ENCODE assay signal across 18 cellular contexts in the genomic region with DNA sequence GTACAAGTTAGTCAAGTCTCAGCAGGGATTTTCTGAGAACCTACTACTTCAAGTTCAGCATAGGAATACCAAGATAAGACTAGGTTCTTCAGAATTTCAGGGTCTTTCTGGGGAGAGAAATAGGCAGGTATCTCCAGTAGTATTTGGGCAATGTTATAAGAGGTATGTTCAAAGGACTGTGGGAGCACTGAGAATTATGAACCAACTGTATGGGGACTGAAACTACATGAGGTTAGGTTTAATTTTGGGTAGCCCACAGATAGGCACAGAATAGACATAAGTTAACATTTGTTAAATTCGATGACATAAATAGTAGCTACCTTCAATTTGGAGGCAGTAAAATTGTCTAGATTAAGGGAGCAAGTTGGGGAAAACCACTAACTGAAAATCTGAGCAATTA. TPM values are rescaled to one million over a fixed set of nuclear protein-coding genes. Genes with fewer than 3 reads are reported as not detected.
DNase-seq lines count a peak whose midpoint lies in the region; ATAC-seq and TF ChIP-seq lines count a peak whose summit lies in the region.
"Had no signal": no experiment of that assay in that cellular context is flagged by ENCODE, and none has a peak within 500 bp of the region (broad histone marks: within the 10 kb centered on the region; RNA-seq: fewer than 3 reads in every experiment).

No MANE protein-coding gene starts in this region.

- no peak for ATAC-seq in natural killer cell treated with Interleukin-12 subunit alpha and Interleukin-12 subunit beta and Interleukin-15 and Interleukin-18, amount 100 ng/mL, for 72 hours
- no peak for ATAC-seq in natural killer cell
- ATAC-seq in GM21723 (IDR thresholded peaks at IDR 0.05; ENCODE audit: unreplicated experiment) = peak; percentile 24
- peak; percentile 44 for ATAC-seq in activated T-helper 17 cell treated with anti-CD3 and anti-CD28 coated beads, Interleukin-2, amount 50 U/mL, for 72 hours (replicated peaks)
- no peak for ATAC-seq in stimulated activated naive B cell treated with anti-CD40 and anti-IgM and Interleukin-4, amounts not matched to agents 10 μg/mL and 1 μg/mL and 100 μg/mL, for 72 hours (replicated peaks)

- H3K9me3 Mint-ChIP-seq in natural killer cell treated with Interleukin-12 subunit alpha and Interleukin-12 subunit beta and Interleukin-15 and Interleukin-18, amount 100 ng/mL, for 72 hours = no peaks in the 10 kb centered on the region
- H3K9me3 Mint-ChIP-seq in natural killer cell = no peaks in the 10 kb centered on the region
- H3K9me3 Mint-ChIP-seq in activated T-helper 17 cell treated with anti-CD3 and anti-CD28 coated beads, Interleukin-2, amount 50 U/mL, for 72 hours = no peaks in the 10 kb centered on the region
- H3K9me3 Mint-ChIP-seq in stimulated activated naive B cell treated with anti-CD40 and anti-IgM and Interleukin-4, amounts not matched to agents 10 μg/mL and 1 μg/mL and 100 μg/mL, for 72 hours = no peaks in the 10 kb centered on the region
- H3K9me3 Mint-ChIP-seq: CD4-positive, CD25-positive, alpha-beta regulatory T cell had no signal

- H3K4me1 Mint-ChIP-seq in natural killer cell treated with Interleukin-12 subunit alpha and Interleukin-12 subunit beta and Interleukin-15 and Interleukin-18, amount 100 ng/mL, for 72 hours (ENCODE audit: low read depth in 2 of 2) = peaks cover 22 to 38% of the 10 kb centered on the region in 2 donors
- H3K4me1 Mint-ChIP-seq in natural killer cell = peaks cover 0 to 7% of the 10 kb centered on the region in 2 donors
- peaks cover 24% of the 10 kb centered on the region for H3K4me1 Mint-ChIP-seq in activated T-helper 17 cell treated with anti-CD3 and anti-CD28 coated beads, Interleukin-2, amount 50 U/mL, for 72 hours
- peaks cover 56 to 71% of the 10 kb centered on the region in 2 donors for H3K4me1 Mint-ChIP-seq in stimulated activated naive B cell treated with anti-CD40 and anti-IgM and Interleukin-4, amounts not matched to agents 10 μg/mL and 1 μg/mL and 100 μg/mL, for 72 hours

- DNase-seq in natural killer cell treated with Interleukin-12 subunit alpha and Interleukin-12 subunit beta and Interleukin-15 and Interleukin-18, amount 100 ng/mL, for 72 hours (ENCODE audit: low spot score) = no peak
- DNase-seq in natural killer cell (no peak), osteoblast (ENCODE audit: insufficient read length, low spot score, missing footprints) (no peak), NCI-H2171 treated with DMSO at 0.1 percent for 48 hours (lab: John Stamatoyannopoulos, UW) (no peak), smooth muscle cell (lab: John Stamatoyannopoulos, UW; ENCODE audit: unreplicated experiment) (no peak)
- no peak for DNase-seq in stimulated activated naive B cell treated with anti-CD40 and anti-IgM and Interleukin-4, amounts not matched to agents 10 μg/mL and 1 μg/mL and 100 μg/mL, for 72 hours
- DNase-seq: CD4-positive, CD25-positive, alpha-beta regulatory T cell; GM23248; KG1; MG63; NCI-H1417; NCI-H1930; NCI-H2171; NCI-H774; Peyer's patch; Right ventricle myocardium superior had no signal

- no peaks in the 10 kb centered on the region for H3F3A ChIP-seq in smooth muscle cell (ENCODE audit: low read depth)

- no peaks in the 10 kb centered on the region for H3K27me3 ChIP-seq in osteoblast (ENCODE audit: insufficient read depth, low read length)
- no peaks in the 10 kb centered on the region for H3K27me3 ChIP-seq in smooth muscle cell (ENCODE audit: low read depth)
- H3K27me3 ChIP-seq: MG63, Peyer's patch had no signal

- no peaks in the 10 kb centered on the region for H3K9me3 ChIP-seq in osteoblast (ENCODE audit: low read depth, low read length)
- no peaks in the 10 kb centered on the region for H3K9me3 ChIP-seq in smooth muscle cell (replicated peaks; ENCODE audit: low read depth)
- H3K9me3 ChIP-seq: MG63, Peyer's patch had no signal

- H3K79me2 ChIP-seq in osteoblast (ENCODE audit: insufficient read depth, low read length) = no peaks in the 10 kb centered on the region
- no peaks in the 10 kb centered on the region for H3K79me2 ChIP-seq in smooth muscle cell (ENCODE audit: low read depth)

- H3K27me3 Mint-ChIP-seq in natural killer cell treated with Interleukin-12 subunit alpha and Interleukin-12 subunit beta and Interleukin-15 and Interleukin-18, amount 100 ng/mL, for 72 hours = peaks cover 4 to 7% of the 10 kb centered on the region in 2 donors
- H3K27me3 Mint-ChIP-seq in natural killer cell (ENCODE audit: low read depth in 2 of 2) = peaks cover 6 to 7% of the 10 kb centered on the region in 2 donors
- no peaks in the 10 kb centered on the region for H3K27me3 Mint-ChIP-seq in activated T-helper 17 cell treated with anti-CD3 and anti-CD28 coated beads, Interleukin-2, amount 50 U/mL, for 72 hours
- H3K27me3 Mint-ChIP-seq in stimulated activated naive B cell treated with anti-CD40 and anti-IgM and Interleukin-4, amounts not matched to agents 10 μg/mL and 1 μg/mL and 100 μg/mL, for 72 hours = no peaks in the 10 kb centered on the region
- H3K27me3 Mint-ChIP-seq: CD4-positive, CD25-positive, alpha-beta regulatory T cell had no signal

- H3K36me3 ChIP-seq in osteoblast (ENCODE audit: insufficient read depth, low read length) = no peaks in the 10 kb centered on the region
- no peaks in the 10 kb centered on the region for H3K36me3 ChIP-seq in smooth muscle cell (ENCODE audit: low read depth)
- H3K36me3 ChIP-seq: MG63, Peyer's patch had no signal

- H3K4me3 Mint-ChIP-seq in natural killer cell treated with Interleukin-12 subunit alpha and Interleukin-12 subunit beta and Interleukin-15 and Interleukin-18, amount 100 ng/mL, for 72 hours = peak overlapping the region; percentile 6
- H3K4me3 Mint-ChIP-seq in natural killer cell = no peak overlapping the region
- peak overlapping the region; percentile 68 for H3K4me3 Mint-ChIP-seq in activated T-helper 17 cell treated with anti-CD3 and anti-CD28 coated beads, Interleukin-2, amount 50 U/mL, for 72 hours
- peak overlapping the region in 1 of 2 donors; percentile 73 for H3K4me3 Mint-ChIP-seq in stimulated activated naive B cell treated with anti-CD40 and anti-IgM and Interleukin-4, amounts not matched to agents 10 μg/mL and 1 μg/mL and 100 μg/mL, for 72 hours

- TF ChIP-seq CTCF in natural killer cell (IDR thresholded peaks at IDR 0.05) (no peak), osteoblast (IDR thresholded peaks at IDR 0.05; ENCODE audit: extremely low read depth, low read depth, low read length) (no peak), smooth muscle cell (IDR thresholded peaks at IDR 0.05; ENCODE audit: borderline replicate concordance, insufficient read depth, poor library complexity, severe bottlenecking) (no peak)

- no peaks in the 10 kb centered on the region for H3K36me3 Mint-ChIP-seq in natural killer cell treated with Interleukin-12 subunit alpha and Interleukin-12 subunit beta and Interleukin-15 and Interleukin-18, amount 100 ng/mL, for 72 hours
- no peaks in the 10 kb centered on the region for H3K36me3 Mint-ChIP-seq in natural killer cell
- peaks cover 5% of the 10 kb centered on the region for H3K36me3 Mint-ChIP-seq in activated T-helper 17 cell treated with anti-CD3 and anti-CD28 coated beads, Interleukin-2, amount 50 U/mL, for 72 hours (ENCODE audit: low read depth)
- peaks cover 0 to 13% of the 10 kb centered on the region in 2 donors for H3K36me3 Mint-ChIP-seq in stimulated activated naive B cell treated with anti-CD40 and anti-IgM and Interleukin-4, amounts not matched to agents 10 μg/mL and 1 μg/mL and 100 μg/mL, for 72 hours

- H2AFZ ChIP-seq in osteoblast (ENCODE audit: low read length) = no peak overlapping the region
- H2AFZ ChIP-seq in smooth muscle cell (ENCODE audit: low read depth) = no peak overlapping the region
- H2AFZ ChIP-seq: GM23248 had no signal

- H3K4me2 ChIP-seq in osteoblast (ENCODE audit: insufficient read depth, low read length) (no peak overlapping the region), smooth muscle cell (no peak overlapping the region)

- intact Hi-C loops in natural killer cell (cut with micrococcal nuclease) = no loop called here

- no peaks in the 10 kb centered on the region for H4K20me1 ChIP-seq in osteoblast (ENCODE audit: insufficient read depth, low read length)
- H4K20me1 ChIP-seq in smooth muscle cell (ENCODE audit: low read depth) = no peaks in the 10 kb centered on the region

- H3K4me3 ChIP-seq in osteoblast (ENCODE audit: insufficient read depth, low read length) (no peak overlapping the region), smooth muscle cell (no peak overlapping the region)
- H3K4me3 ChIP-seq: GM23248, MG63, Peyer's patch had no signal

- peak overlapping the region in 1 of 2 donors; percentile 11 for H3K27ac Mint-ChIP-seq in natural killer cell treated with Interleukin-12 subunit alpha and Interleukin-12 subunit beta and Interleukin-15 and Interleukin-18, amount 100 ng/mL, for 72 hours
- no peak overlapping the region for H3K27ac Mint-ChIP-seq in natural killer cell
- H3K27ac Mint-ChIP-seq in activated T-helper 17 cell treated with anti-CD3 and anti-CD28 coated beads, Interleukin-2, amount 50 U/mL, for 72 hours = peak overlapping the region; percentile 65
- peak overlapping the region; percentile 81 for H3K27ac Mint-ChIP-seq in stimulated activated naive B cell treated with anti-CD40 and anti-IgM and Interleukin-4, amounts not matched to agents 10 μg/mL and 1 μg/mL and 100 μg/mL, for 72 hours
- H3K27ac Mint-ChIP-seq: CD4-positive, CD25-positive, alpha-beta regulatory T cell had no signal

- no peak overlapping the region for H3K9ac ChIP-seq in smooth muscle cell (ENCODE audit: low read depth)
- H3K9ac ChIP-seq: GM23248 had no signal

- H3K4me1 ChIP-seq in osteoblast (ENCODE audit: insufficient read depth, low read length) (peaks cover 8% of the 10 kb centered on the region), smooth muscle cell (ENCODE audit: low read depth) (peaks cover 8% of the 10 kb centered on the region)
- H3K4me1 ChIP-seq: Peyer's patch had no signal

- H3K27ac ChIP-seq in osteoblast (ENCODE audit: low read depth, low read length) (no peak overlapping the region), smooth muscle cell (ENCODE audit: low read depth) (no peak overlapping the region)
- H3K27ac ChIP-seq: GM23248 had no signal

- WGBS in smooth muscle cell (ENCODE audit: low lambda C conversion rate) = 92% methylated on average over 1 of the region's 1 CpG

RNA-seq across cellular contexts. Expression of a gene that starts 9.2 kb away (rescaled TPM):
- 1 to 10 TPM; 1.9 to 8.7 TPM for total RNA-seq in natural killer cell treated with Interleukin-12 subunit alpha and Interleukin-12 subunit beta and Interleukin-15 and Interleukin-18, amount 100 ng/mL, for 72 hours
- total RNA-seq in natural killer cell (10 to 100 TPM in 1 of 3 donors, 1 to 10 TPM in 2; 4.3 to 58.4 (median 8.1) TPM), osteoblast (18.3 and 18.5 TPM in 2 replicates), smooth muscle cell (9.7 and 15.0 TPM in 2 replicates)
- total RNA-seq in activated T-helper 17 cell treated with anti-CD3 and anti-CD28 coated beads, Interleukin-2, amount 50 U/mL, for 72 hours = 10 to 100 TPM in 1 of 2 donors, 1 to 10 TPM in 1; 6.5 to 11.4 TPM
- polyA plus RNA-seq in smooth muscle cell = 4.2 and 7.7 TPM in 2 replicates

Comparison
In these comparisons a context has a peak if more than half of its experiments do, and no peak if none do; other contexts are left out.
1. ATAC-seq: peak in GM21723 (single experiment) and activated T-helper 17 cell treated with anti-CD3 and anti-CD28 coated beads, Interleukin-2, amount 50 U/mL, for 72 hours (single experiment); none in natural killer cell treated with Interleukin-12 subunit alpha and Interleukin-12 subunit beta and Interleukin-15 and Interleukin-18, amount 100 ng/mL, for 72 hours (0 of 2), natural killer cell (0 of 3) and stimulated activated naive B cell treated with anti-CD40 and anti-IgM and Interleukin-4, amounts not matched to agents 10 μg/mL and 1 μg/mL and 100 μg/mL, for 72 hours (0 of 2).
2. H3K27ac Mint-ChIP-seq: peak in activated T-helper 17 cell treated with anti-CD3 and anti-CD28 coated beads, Interleukin-2, amount 50 U/mL, for 72 hours (single experiment) and stimulated activated naive B cell treated with anti-CD40 and anti-IgM and Interleukin-4, amounts not matched to agents 10 μg/mL and 1 μg/mL and 100 μg/mL, for 72 hours (single experiment); none in natural killer cell (0 of 2).